Comparison of ENCODE assay signal across 8 cellular contexts in genomic region chr3:188954590-188955208, GRCh38.
DNase-seq lines count a peak whose midpoint lies in the region; ATAC-seq and TF ChIP-seq lines count a peak whose summit lies in the region.

No MANE protein-coding gene starts in this region.

- DNase-seq in DMS53 treated with DMSO at 0.1 percent for 48 hours (lab: John Stamatoyannopoulos, UW; ENCODE audit: unreplicated experiment): peak; percentile 53
- DNase-seq in NCI-H524 treated with DMSO at 0.1 percent for 48 hours (lab: John Stamatoyannopoulos, UW): peak; percentile 48
- peak; percentile 65 for DNase-seq in activated CD4-positive, alpha-beta T cell treated with anti-CD3 and anti-CD28 coated beads, Interleukin-2, amount 50 U/mL, for 1 hour
- DNase-seq in dermis blood vessel endothelial cell: peak; percentile 94
- peak; percentile 85 for DNase-seq in lung (ENCODE audit: low spot score)
- peak; percentile 47 for DNase-seq in stimulated activated CD8-positive, alpha-beta memory T cell treated with anti-CD3 and anti-CD28 coated beads, Interleukin-12 subunit alpha, Interleukin-12 subunit beta, amount 100 ng/mL, for 4 hours (ENCODE audit: low read depth)

- no peaks in the 10 kb centered on the region for H3K27me3 ChIP-seq in lung (ENCODE audit: control insufficient read depth, insufficient read depth)

- peak overlapping the region in 1 of 2 donors; percentile 49 for H3K27ac ChIP-seq in lung (ENCODE audit: low read depth in 1 of 2, low read length in 1 of 2)

- ATAC-seq in HG03175 (IDR thresholded peaks at IDR 0.05; ENCODE audit: unreplicated experiment): peak; percentile 74
- ATAC-seq in lung (ENCODE audit: insufficient read depth, low FRiP score): peak; percentile 80
- ATAC-seq in HG03469 (IDR thresholded peaks at IDR 0.05; ENCODE audit: unreplicated experiment): no peak

- WGBS in lung, 2 donors: 13 to 17% methylated on average over 3 of the region's 3 CpGs

- H3K9me3 ChIP-seq in lung (ENCODE audit: control insufficient read depth in 2 of 2, insufficient read depth in 1 of 2, low read length in 1 of 2): no peaks in the 10 kb centered on the region

- no peak overlapping the region for H3K4me3 ChIP-seq in lung

- peaks cover 3 to 4% of the 10 kb centered on the region in 2 donors for H3K4me1 ChIP-seq in lung (ENCODE audit: control insufficient read depth in 2 of 2, insufficient read depth in 2 of 2, low read length in 2 of 2)

- no peaks in the 10 kb centered on the region for H3K36me3 ChIP-seq in lung (ENCODE audit: control insufficient read depth in 2 of 2, insufficient read depth in 2 of 2, low read length in 2 of 2)

- peak; percentile 94 for TF ChIP-seq CTCF in lung (IDR thresholded peaks at IDR 0.05; ENCODE audit: control extremely low read depth, extremely low read depth)
